In genomic region chr11:84922212-84922805, GRCh38 we compare ENCODE assay signal across 12 cellular contexts.
DNase-seq lines count a peak whose midpoint lies in the region; ATAC-seq and TF ChIP-seq lines count a peak whose summit lies in the region.
"Had no signal": no experiment of that assay in that cellular context is flagged by ENCODE, and none has a peak within 500 bp of the region (broad histone marks: within the 10 kb centered on the region; RNA-seq: fewer than 3 reads in every experiment).

No MANE protein-coding gene starts in this region.

- H3K27ac ChIP-seq in endodermal cell (ENCODE audit: low read depth, low read length), result no peak overlapping the region

- no peaks in the 10 kb centered on the region for H3K9me3 Mint-ChIP-seq in endodermal cell
- H3K9me3 Mint-ChIP-seq in naive B cell, result peaks cover 0 to 4% (median 0%) of the 10 kb centered on the region in 7 donors
- H3K9me3 Mint-ChIP-seq in activated CD4-positive, alpha-beta memory T cell treated with anti-CD3 and anti-CD28 coated beads for 36 hours, result peaks cover 27% of the 10 kb centered on the region
- H3K9me3 Mint-ChIP-seq: T-helper 2 cell treated with Interferon-gamma antibody and Interleukin-4, amounts not matched to agents 5 μg/mL and 100 μg/mL, for 36 hours had no signal

- H3K4me3 ChIP-seq in endodermal cell (ENCODE audit: low read length), result peak overlapping the region; percentile 53

- H3K27ac Mint-ChIP-seq in endodermal cell, result peak overlapping the region; percentile 27
- H3K27ac Mint-ChIP-seq in naive B cell, result no peak overlapping the region
- H3K27ac Mint-ChIP-seq in activated CD4-positive, alpha-beta memory T cell treated with anti-CD3 and anti-CD28 coated beads for 36 hours, result no peak overlapping the region
- H3K27ac Mint-ChIP-seq: T-helper 2 cell treated with Interferon-gamma antibody and Interleukin-4, amounts not matched to agents 5 μg/mL and 100 μg/mL, for 36 hours had no signal

- H3K9ac ChIP-seq in endodermal cell (ENCODE audit: extremely low read depth, low read length, poor library complexity, severe bottlenecking), result no peak overlapping the region

- H3K36me3 Mint-ChIP-seq in endodermal cell (ENCODE audit: low read depth) (no peaks in the 10 kb centered on the region), naive B cell (no peaks in the 10 kb centered on the region)
- H3K36me3 Mint-ChIP-seq in activated CD4-positive, alpha-beta memory T cell treated with anti-CD3 and anti-CD28 coated beads for 36 hours, result no peaks in the 10 kb centered on the region

- intact Hi-C loops in Right ventricle myocardium superior (cut with DNase I), result no loop called here
- intact Hi-C loops in Right ventricle myocardium inferior (cut with DNase I), result loop anchor here (10.0 kb wide), 1 partner anchor 138 kb away; no protein-coding TSS in a partner anchor
- intact Hi-C loops in activated CD4-positive, alpha-beta memory T cell treated with anti-CD3 and anti-CD28 coated beads for 36 hours (cut with micrococcal nuclease), result no loop called here

- no peaks in the 10 kb centered on the region for H3K36me3 ChIP-seq in endodermal cell (ENCODE audit: control insufficient read depth, insufficient read depth, low read length)

- no peak for DNase-seq in Right ventricle myocardium superior
- no peak for DNase-seq in Right ventricle myocardium inferior (ENCODE audit: missing footprints)
- DNase-seq in endodermal cell, result peak; percentile 49
- no peak for DNase-seq in naive B cell
- DNase-seq in activated CD4-positive, alpha-beta memory T cell treated with anti-CD3 and anti-CD28 coated beads for 36 hours, result no peak
- no peak for DNase-seq in activated naive CD4-positive, alpha-beta T cell treated with anti-CD3 and anti-CD28 coated beads, Interleukin-2, amount 50 U/mL, for 16 hours
- DNase-seq in HuH-7 (ENCODE audit: low spot score), result no peak
- DNase-seq: activated CD4-positive, alpha-beta T cell treated with anti-CD3 and anti-CD28 coated beads, Interleukin-2, amount 50 U/mL, for 4 hours; activated effector memory CD4-positive, alpha-beta T cell treated with anti-CD3 and anti-CD28 coated beads, Interleukin-2, amount 50 U/mL, for 16 hours; NCI-H446 had no signal

- 10 to 30% methylated on average over 6 to 7 of the region's 7 CpGs for WGBS in endodermal cell (ENCODE audit: insufficient coverage in 1 of 2, insufficient read length in 1 of 2), 2 experiments

- ATAC-seq in Right ventricle myocardium superior (ENCODE audit: poor library complexity), result peak; percentile 33
- no peak for ATAC-seq in Right ventricle myocardium inferior
- ATAC-seq in naive B cell (ENCODE audit: low read depth in 2 of 2), result no peak
- no peak for ATAC-seq in GM19351 (IDR thresholded peaks at IDR 0.05; ENCODE audit: unreplicated experiment)

- peak overlapping the region; percentile 33 for H3K4me3 Mint-ChIP-seq in endodermal cell
- H3K4me3 Mint-ChIP-seq in naive B cell, result peak overlapping the region in 6 of 8 donors; percentile 35 to 85 (median 74)
- no peak overlapping the region for H3K4me3 Mint-ChIP-seq in activated CD4-positive, alpha-beta memory T cell treated with anti-CD3 and anti-CD28 coated beads for 36 hours
- H3K4me3 Mint-ChIP-seq: T-helper 2 cell treated with Interferon-gamma antibody and Interleukin-4, amounts not matched to agents 5 μg/mL and 100 μg/mL, for 36 hours had no signal

- H3K27me3 ChIP-seq in endodermal cell (ENCODE audit: control insufficient read depth, insufficient read depth, low read length, poor library complexity, severe bottlenecking), result no peaks in the 10 kb centered on the region

- peaks cover 10% of the 10 kb centered on the region for H3K4me1 ChIP-seq in endodermal cell (ENCODE audit: control insufficient read depth, insufficient read depth, low read length)

- H3K27me3 Mint-ChIP-seq in endodermal cell (ENCODE audit: insufficient read depth) (no peaks in the 10 kb centered on the region), naive B cell (peaks cover 0 to 5% (median 0%) of the 10 kb centered on the region in 3 donors)
- H3K27me3 Mint-ChIP-seq in activated CD4-positive, alpha-beta memory T cell treated with anti-CD3 and anti-CD28 coated beads for 36 hours, result no peaks in the 10 kb centered on the region

- CTCF ChIA-PET in activated CD4-positive, alpha-beta memory T cell treated with anti-CD3 and anti-CD28 coated beads for 36 hours (lab: Charles Lee), result no interaction called here

- H3K4me1 Mint-ChIP-seq in endodermal cell (peaks cover 18% of the 10 kb centered on the region), naive B cell (peaks cover 0 to 14% (median 3%) of the 10 kb centered on the region in 3 donors)
- no peaks in the 10 kb centered on the region for H3K4me1 Mint-ChIP-seq in activated CD4-positive, alpha-beta memory T cell treated with anti-CD3 and anti-CD28 coated beads for 36 hours (ENCODE audit: low read depth)

- POLR2A ChIA-PET in activated CD4-positive, alpha-beta memory T cell treated with anti-CD3 and anti-CD28 coated beads for 36 hours (lab: Charles Lee), result no interaction called here

- H3K9me3 ChIP-seq in endodermal cell (ENCODE audit: control insufficient read depth, low read length), result no peaks in the 10 kb centered on the region

- no peak for TF ChIP-seq CTCF in endodermal cell (conservative IDR thresholded peaks at IDR 0.05)
